17 cellular contexts compared by ENCODE assay signal in genomic region chr12:121770802-121771625, GRCh38.
"Had no signal": no experiment of that assay in that cellular context is flagged by ENCODE, and none has a peak within 500 bp of the region (broad histone marks: within the 10 kb centered on the region; RNA-seq: fewer than 3 reads in every experiment).

No MANE protein-coding gene starts in this region.

- H3K36me3 ChIP-seq: breast epithelium, left lung, spleen, transverse colon had no signal

- H3K36me3 Mint-ChIP-seq: stimulated activated memory B cell treated with anti-CD40 and anti-IgM and Interleukin-4, amounts not matched to agents 10 μg/mL and 1 μg/mL and 100 μg/mL, for 72 hours had no signal

- H3K4me3 ChIP-seq: breast epithelium, dorsolateral prefrontal cortex, left lung, spleen, transverse colon had no signal

- FAIRE-seq: endometrium had no signal

- H3K9me3 ChIP-seq: breast epithelium, left lung, spleen, transverse colon had no signal

- H3K27ac Mint-ChIP-seq: activated CD4-positive, alpha-beta memory T cell treated with anti-CD3 and anti-CD28 coated beads, Interleukin-2, amount 10 ng/mL, durations not matched to agents 7 days and 5 days; activated CD4-positive, alpha-beta T cell treated with anti-CD3 and anti-CD28 coated beads for 36 hours; stimulated activated memory B cell treated with anti-CD40 and anti-IgM and Interleukin-4, amounts not matched to agents 10 μg/mL and 1 μg/mL and 100 μg/mL, for 72 hours had no signal

- H3K9me3 Mint-ChIP-seq: activated CD4-positive, alpha-beta memory T cell treated with anti-CD3 and anti-CD28 coated beads, Interleukin-2, amount 10 ng/mL, durations not matched to agents 7 days and 5 days; stimulated activated memory B cell treated with anti-CD40 and anti-IgM and Interleukin-4, amounts not matched to agents 10 μg/mL and 1 μg/mL and 100 μg/mL, for 72 hours had no signal

- DNase-seq: activated CD4-positive, alpha-beta memory T cell treated with anti-CD3 and anti-CD28 coated beads, Interleukin-2, amount 10 ng/mL, durations not matched to agents 7 days and 5 days; activated CD4-positive, alpha-beta T cell treated with anti-CD3 and anti-CD28 coated beads for 36 hours; activated CD8-positive, alpha-beta memory T cell treated with anti-CD3 and anti-CD28 coated beads, Interleukin-2, amount 50 U/mL, for 48 hours; aorta; dorsolateral prefrontal cortex; islet precursor cell; left lung; mesendoderm; spleen; stimulated activated CD4-positive, alpha-beta T cell treated with anti-CD3 and anti-CD28 coated beads, Interleukin-1b, Interleukin-23, amount 100 ng/mL, for 48 hours; T-helper 9 cell; transverse colon had no signal

- H3K27me3 Mint-ChIP-seq: activated CD4-positive, alpha-beta memory T cell treated with anti-CD3 and anti-CD28 coated beads, Interleukin-2, amount 10 ng/mL, durations not matched to agents 7 days and 5 days; activated CD4-positive, alpha-beta T cell treated with anti-CD3 and anti-CD28 coated beads for 36 hours; stimulated activated memory B cell treated with anti-CD40 and anti-IgM and Interleukin-4, amounts not matched to agents 10 μg/mL and 1 μg/mL and 100 μg/mL, for 72 hours had no signal

- H3K4me3 Mint-ChIP-seq: activated CD4-positive, alpha-beta memory T cell treated with anti-CD3 and anti-CD28 coated beads, Interleukin-2, amount 10 ng/mL, durations not matched to agents 7 days and 5 days; activated CD4-positive, alpha-beta T cell treated with anti-CD3 and anti-CD28 coated beads for 36 hours; stimulated activated memory B cell treated with anti-CD40 and anti-IgM and Interleukin-4, amounts not matched to agents 10 μg/mL and 1 μg/mL and 100 μg/mL, for 72 hours had no signal

- H3K27ac ChIP-seq: breast epithelium, left lung, spleen, transverse colon had no signal

- ATAC-seq: activated CD4-positive, alpha-beta T cell treated with anti-CD3 and anti-CD28 coated beads for 36 hours; esophagus mucosa; left lung; sciatic nerve; stimulated activated memory B cell treated with anti-CD40 and anti-IgM and Interleukin-4, amounts not matched to agents 10 μg/mL and 1 μg/mL and 100 μg/mL, for 72 hours had no signal

- H3K27me3 ChIP-seq: breast epithelium, dorsolateral prefrontal cortex, left lung, spleen, transverse colon had no signal
